ENCODE assay signal across 1 cellular context in genomic region chr12:111599459-111600295, GRCh38.
TF ChIP-seq lines count a peak whose summit lies in the region.

No MANE protein-coding gene starts in this region.

TF ChIP-seq in K562, 482 proteins besides CTCF, POLR2A, EP300 and RAD21 (continued from another document):
- no peak for TF ChIP-seq CBX8 (IDR thresholded peaks at IDR 0.05; ENCODE audit: borderline replicate concordance, extremely low read depth, low read depth, low read length, poor library complexity, severe bottlenecking)
- 0 out of 2 replicates have a peak, but pooled peaks have one; percentile 66 for TF ChIP-seq KDM2B (CRISPR knock-in tag; IDR thresholded peaks at IDR 0.05)
